8 cellular contexts compared by ENCODE assay signal in the genomic region with DNA sequence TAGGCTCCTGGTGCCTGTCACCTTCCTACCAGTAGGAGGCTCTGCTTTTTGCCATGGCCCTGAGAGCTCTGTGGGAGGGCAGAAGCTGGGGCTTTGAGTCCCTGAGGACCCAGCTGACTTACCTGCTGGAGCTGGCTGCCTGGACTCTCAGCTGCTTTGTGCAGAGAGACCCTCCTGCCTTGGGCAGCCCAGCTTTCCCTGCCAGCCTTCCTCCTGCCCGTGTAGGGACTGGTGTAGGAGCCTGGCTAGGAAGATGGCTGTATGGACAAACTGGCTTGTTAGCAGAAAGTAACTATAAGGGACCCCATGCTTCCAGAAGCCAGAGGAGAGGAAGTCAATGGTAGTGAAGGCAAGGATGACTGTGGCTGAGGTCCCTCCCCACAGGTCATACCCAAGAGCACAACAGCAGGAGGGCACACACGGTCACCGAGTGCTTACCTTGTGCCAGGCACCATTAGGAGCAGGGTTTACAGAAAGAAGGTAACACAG. TPM values are rescaled to one million over a fixed set of nuclear protein-coding genes. Genes with fewer than 3 reads are reported as not detected.
DNase-seq lines count a peak whose midpoint lies in the region; ATAC-seq and TF ChIP-seq lines count a peak whose summit lies in the region.

No MANE protein-coding gene starts in this region.

- ATAC-seq in T-helper 17 cell (peak; percentile 77), psoas muscle (peak in 2 of 4 donors; percentile 35 to 46), HG02571 (IDR thresholded peaks at IDR 0.05; ENCODE audit: unreplicated experiment) (no peak)

- CTCF ChIA-PET in A673 (lab: Charles Lee) = interaction anchor here (0.6 to 1.1 kb wide), 4 partner anchors 10 to 160 kb away, joined by 3 to 8 read pairs (median 6); partner anchors contain the start of gene CELSR2
- CTCF ChIA-PET in GM10248 (lab: Yijun Ruan, JAX) = interaction anchor here (1.1 to 3.9 kb wide), 10 partner anchors 8 to 307 kb away, joined by 3 to 19 read pairs (median 6); partner anchors contain the start of genes CYB561D1 and PSRC1

- no peak overlapping the region for H3K4me3 Mint-ChIP-seq in T-helper 17 cell

- peaks cover 4% of the 10 kb centered on the region for H3K36me3 Mint-ChIP-seq in T-helper 17 cell (ENCODE audit: low read depth)

- peaks cover 45% of the 10 kb centered on the region for H3K36me3 ChIP-seq in A673 (ENCODE audit: insufficient read depth, low read length, poor library complexity, severe bottlenecking)
- peaks cover 11 to 53% of the 10 kb centered on the region in 2 donors for H3K36me3 ChIP-seq in psoas muscle (ENCODE audit: insufficient read depth in 1 of 2, low read depth in 1 of 2)

- DNase-seq in A673 (ENCODE audit: low spot score) (peak; percentile 60), GM10248 (ENCODE audit: extremely low spot score) (peak; percentile 65), HUDEP-2 (lab: John Stamatoyannopoulos, UW; ENCODE audit: unreplicated experiment in 76 of 76) (peak in 46 of 76 experiments; percentile 5 to 66 (median 28)), T-helper 17 cell (no peak), fibroblast of gingiva (ENCODE audit: low read depth) (peak; percentile 27), psoas muscle (no peak), occipital lobe (lab: John Stamatoyannopoulos, UW) (no peak)

- TF ChIP-seq CTCF in A673 (conservative IDR thresholded peaks at IDR 0.05; ENCODE audit: low read depth, low read length) (peak; percentile 69), GM10248 (IDR thresholded peaks at IDR 0.05; ENCODE audit: control extremely low read depth, extremely low read depth, low read depth, missing control alignments) (peak; percentile 39), psoas muscle (IDR thresholded peaks at IDR 0.05) (peak; percentile 27)

- POLR2A ChIA-PET in A673 (lab: Charles Lee; ENCODE audit: low non-redundant PET) (interaction anchor here (1.1 kb wide), 1 partner anchor 10 kb away, joined by 3 read pairs; no protein-coding TSS in a partner anchor), GM10248 (lab: Yijun Ruan, JAX) (interaction anchor here (1.0 to 1.7 kb wide), 2 partner anchors 14 to 15 kb away, joined by 3 to 4 read pairs; no protein-coding TSS in a partner anchor)

- H3K27me3 ChIP-seq in A673 (replicated peaks; ENCODE audit: insufficient read depth, low read depth, low read length, poor library complexity) (no peaks in the 10 kb centered on the region), psoas muscle (ENCODE audit: insufficient read depth in 3 of 3, low read length in 2 of 3) (no peaks in the 10 kb centered on the region)

- BruUV-seq in A673 (replicated peaks; lab: Mats Ljungman, UMichigan) = no TSS peak

- WGBS in psoas muscle, 3 donors = 71 to 79% (median 76%) methylated on average over 3 of the region's 3 CpGs

- H3K27ac ChIP-seq in A673 (ENCODE audit: low read depth, low read length, poor library complexity, severe bottlenecking) (peak overlapping the region; percentile 49), psoas muscle (no peak overlapping the region)

- H3K27me3 Mint-ChIP-seq in T-helper 17 cell = peaks cover 26% of the 10 kb centered on the region

- no peaks in the 10 kb centered on the region for H3K9me3 ChIP-seq in A673 (ENCODE audit: low read depth, low read length, poor library complexity, severe bottlenecking)
- no peaks in the 10 kb centered on the region for H3K9me3 ChIP-seq in T-helper 17 cell (ENCODE audit: control insufficient read depth, low read length, poor library complexity, severe bottlenecking)
- H3K9me3 ChIP-seq in psoas muscle = no peaks in the 10 kb centered on the region

- H3K4me1 ChIP-seq in A673 (ENCODE audit: insufficient read depth, low read length, poor library complexity, severe bottlenecking) (peaks cover 26% of the 10 kb centered on the region), psoas muscle (peaks cover 31% of the 10 kb centered on the region)

- peak overlapping the region; percentile 53 for H3K27ac Mint-ChIP-seq in T-helper 17 cell

- peaks cover 23% of the 10 kb centered on the region for H3K4me1 Mint-ChIP-seq in T-helper 17 cell

- intact Hi-C loops in A673 (cut with micrococcal nuclease; ENCODE audit: unreplicated experiment) = loop anchor here (1.0 kb wide), 1 partner anchor 10 kb away; the partner anchor contains the start of gene CELSR2
- intact Hi-C loops in psoas muscle (cut with DNase I) = no loop called here

- H3K4me3 ChIP-seq in A673 (ENCODE audit: low read depth, low read length, poor library complexity, severe bottlenecking) = no peak overlapping the region
- H3K4me3 ChIP-seq in psoas muscle = no peak overlapping the region

RNA-seq across cellular contexts. Expression of gene CELSR2, which starts 9.7 kb away (rescaled TPM):
- total RNA-seq in A673 (2021) (30.2 and 32.6 TPM in 2 replicates), T-helper 17 cell (1 to 10 TPM; 3.2 to 3.3 TPM), psoas muscle (10 to 100 TPM in 2 of 4 donors, 1 to 10 TPM in 2; 5.7 to 12.5 (median 10.6) TPM), occipital lobe (41.8 TPM)
- polyA plus RNA-seq in psoas muscle = 1 to 10 TPM in 2 of 3 donors, under 1 TPM in 1; 0.69 to 6.9 (median 3.7) TPM

RNA-seq across cellular contexts. Expression of gene SARS1, which starts 25.9 kb away (rescaled TPM):
- total RNA-seq in A673 (2021) (259 and 320 TPM in 2 replicates), T-helper 17 cell (100 to 1,000 TPM in 1 of 2 donors, 10 to 100 TPM in 1; 90.8 to 120 TPM), psoas muscle (100 to 1,000 TPM in 2 of 4 donors, 10 to 100 TPM in 2; 76.4 to 155 (median 123) TPM), occipital lobe (153 TPM)
- 100 to 1,000 TPM; 105 to 150 (median 150) TPM for polyA plus RNA-seq in psoas muscle

RNA-seq across cellular contexts. Expression of gene PSRC1, which starts 43.3 kb away (rescaled TPM):
- 75.0 and 85.2 TPM in 2 replicates for total RNA-seq in A673 (2021)
- 1 to 10 TPM; 1.2 to 1.7 TPM for total RNA-seq in T-helper 17 cell
- 1 to 10 TPM in 1 of 4 donors, under 1 TPM in 3; 0.54 to 1.7 (median 0.57) TPM for total RNA-seq in psoas muscle
- 1 to 10 TPM in 2 of 3 donors, under 1 TPM in 1; 0.14 to 2.0 (median 1.3) TPM for polyA plus RNA-seq in psoas muscle
- 11.4 TPM for total RNA-seq in occipital lobe

Comparison
In these comparisons a context has a peak if more than half of its experiments do, and no peak if none do; other contexts are left out.
1. DNase-seq: peak in A673 (single experiment), GM10248 (single experiment), HUDEP-2 (46 of 76) and fibroblast of gingiva (single experiment); none in T-helper 17 cell (0 of 3), psoas muscle (0 of 2) and occipital lobe (single experiment).
2. Peak in every context shown above with its lines, with median percentiles within 50 percentile points of each other: CTCF ChIP-seq.